In the genomic region with DNA sequence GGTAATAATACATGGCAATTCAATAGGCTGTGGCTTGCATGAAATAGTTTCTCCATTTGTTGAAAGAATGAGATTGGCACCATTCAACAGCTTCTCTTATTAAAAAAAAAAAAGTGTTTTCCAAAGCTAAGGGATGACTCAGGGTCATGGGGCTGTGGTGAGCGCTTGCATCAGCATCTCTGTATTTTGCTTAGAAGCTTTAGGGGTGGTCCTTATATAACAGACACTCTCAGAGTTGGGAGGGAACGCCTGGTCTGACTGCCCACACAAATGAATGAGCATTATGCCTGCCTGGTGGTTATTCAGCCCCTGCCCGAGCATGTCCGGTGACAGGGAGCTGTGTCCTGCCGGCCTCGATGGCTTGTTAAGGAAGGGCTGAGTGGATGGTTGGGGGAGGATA, we compare ENCODE assay signal across 9 cellular contexts.
DNase-seq lines count a peak whose midpoint lies in the region; ATAC-seq, FAIRE-seq and TF ChIP-seq lines count a peak whose summit lies in the region.
"Had no signal": no experiment of that assay in that cellular context is flagged by ENCODE, and none has a peak within 500 bp of the region (broad histone marks: within the 10 kb centered on the region; RNA-seq: fewer than 3 reads in every experiment).

No MANE protein-coding gene starts in this region.

- CTCF ChIA-PET in HepG2 (lab: Yijun Ruan, JAX; ENCODE audit: low intra/inter-chr PET ratio, low total read pairs): no interaction called here

- no peaks in the 10 kb centered on the region for H4K20me1 ChIP-seq in HepG2 (ENCODE audit: insufficient read depth, low read length)

- no peaks in the 10 kb centered on the region for H3K79me2 ChIP-seq in HepG2 (ENCODE audit: insufficient read depth, low read length)

- TF ChIP-seq RAD21 in HepG2 (CRISPR knock-in tag; IDR thresholded peaks at IDR 0.05): no peak

- no peak overlapping the region for H3K9ac ChIP-seq in HepG2 (ENCODE audit: insufficient read depth, low read depth, low read length)

- TF ChIP-seq POLR2A in HepG2 (IDR thresholded peaks at IDR 0.05; ENCODE audit: insufficient read depth in 1 of 2, low read depth in 2 of 2, low read length in 2 of 2): no peak

- in situ Hi-C loops in HepG2 (cut with HindIII; ENCODE audit: extremely low pct_ligation_motif_present, low pct_unique_long_range_greater_than_20kb): no loop called here

- peaks cover 2% of the 10 kb centered on the region for H3K27me3 ChIP-seq in left ventricle myocardium inferior (ENCODE audit: low read depth)
- H3K27me3 ChIP-seq in left lung: no peaks in the 10 kb centered on the region
- H3K27me3 ChIP-seq in HepG2 (ENCODE audit: control insufficient read depth in 1 of 2, insufficient read depth in 2 of 2, low read length in 2 of 2): peaks cover 0 to 7% of the 10 kb centered on the region in 2 experiments; a peak in 1 of 5 replicates

- intact Hi-C loops in left cardiac atrium (cut with DNase I) (no loop called here), left ventricle myocardium inferior (cut with micrococcal nuclease) (no loop called here), left lung (cut with DNase I) (no loop called here), HepG2 (cut with micrococcal nuclease; ENCODE audit: unreplicated experiment) (no loop called here)

- H3K4me1 ChIP-seq in left ventricle myocardium inferior (no peaks in the 10 kb centered on the region), left lung (no peaks in the 10 kb centered on the region), HepG2 (ENCODE audit: insufficient read depth, low read length) (no peaks in the 10 kb centered on the region)

- ATAC-seq in left cardiac atrium (peak; percentile 50 to 82), left lung (peak; percentile 75), HG02870 (IDR thresholded peaks at IDR 0.05; ENCODE audit: unreplicated experiment) (no peak), HepG2 (no peak), HG03097 (IDR thresholded peaks at IDR 0.05; ENCODE audit: low FRiP score, unreplicated experiment) (no peak)

- no peak overlapping the region for H3K27ac ChIP-seq in left ventricle myocardium inferior (replicated peaks)
- H3K27ac ChIP-seq in left lung: peak overlapping the region in 1 of 2 donors; percentile 30
- H3K27ac ChIP-seq in HepG2 (ENCODE audit: extremely low read length, insufficient read depth, low read length): no peak overlapping the region
- H3K27ac ChIP-seq: C4-2B had no signal

- H3K4me3 ChIP-seq in left ventricle myocardium inferior (no peak overlapping the region), left lung (no peak overlapping the region), HepG2 (replicated peaks in 1 of 3; ENCODE audit: insufficient read depth in 1 of 3, low read depth in 2 of 3, low read length in 3 of 3) (no peak overlapping the region)

- H3K36me3 ChIP-seq in left ventricle myocardium inferior: no peaks in the 10 kb centered on the region
- no peaks in the 10 kb centered on the region for H3K36me3 ChIP-seq in left lung
- no peaks in the 10 kb centered on the region for H3K36me3 ChIP-seq in HepG2 (replicated peaks in 1 of 2; ENCODE audit: control insufficient read depth in 1 of 2, insufficient read depth in 2 of 2, low read length in 2 of 2)

- TF ChIP-seq CTCF in left ventricle myocardium inferior (IDR thresholded peaks at IDR 0.05; ENCODE audit: borderline replicate concordance) (no peak), left lung (IDR thresholded peaks at IDR 0.05) (no peak), HepG2 (CRISPR knock-in tag; IDR thresholded peaks at IDR 0.05) (no peak)

- H2AFZ ChIP-seq in HepG2 (ENCODE audit: low read length): no peak overlapping the region

- no TSS peak for BruUV-seq in HepG2 (replicated peaks; lab: Mats Ljungman, UMichigan)

- DNase-seq in left cardiac atrium: peak; percentile 29
- DNase-seq in left ventricle myocardium inferior: no peak
- DNase-seq in amniotic epithelial cell (ENCODE audit: low read depth): peak; percentile 95
- peak in 1 of 2 donors; percentile 54 for DNase-seq in left lung
- DNase-seq in NCI-H510A (lab: John Stamatoyannopoulos, UW): no peak
- no peak for DNase-seq in HepG2 (ENCODE audit: low spot score)

- no peak for TF ChIP-seq EP300 in HepG2 (IDR thresholded peaks at IDR 0.05; ENCODE audit: low read depth in 2 of 2, low read length in 2 of 2)
- no peak for TF ChIP-seq EP300 in HepG2 (CRISPR knock-in tag; IDR thresholded peaks at IDR 0.05; ENCODE audit: borderline replicate concordance)

- WGBS in HepG2 (ENCODE audit: low lambda C conversion rate): 25% methylated on average over 3 of the region's 6 CpGs

- POLR2A ChIA-PET in HepG2 (lab: Yijun Ruan, JAX): no interaction called here

- H3K9me3 ChIP-seq in left ventricle myocardium inferior (replicated peaks): no peaks in the 10 kb centered on the region
- H3K9me3 ChIP-seq in left lung: no peaks in the 10 kb centered on the region
- H3K9me3 ChIP-seq in HepG2 (ENCODE audit: low read length): no peaks in the 10 kb centered on the region

- no peak for FAIRE-seq in HepG2 (lab: Jason Lieb, UNC)

- no peak overlapping the region for H3K4me2 ChIP-seq in HepG2 (ENCODE audit: low read depth, low read length)

TF ChIP-seq in HepG2, 621 proteins besides CTCF, POLR2A, EP300 and RAD21:
- TF ChIP-seq JUNB (CRISPR knock-in tag; IDR thresholded peaks at IDR 0.05; ENCODE audit: borderline replicate concordance): no peak
- no peak for TF ChIP-seq KLF12 (CRISPR knock-in tag; IDR thresholded peaks at IDR 0.05; ENCODE audit: borderline replicate concordance)
- TF ChIP-seq, protein P1, sequence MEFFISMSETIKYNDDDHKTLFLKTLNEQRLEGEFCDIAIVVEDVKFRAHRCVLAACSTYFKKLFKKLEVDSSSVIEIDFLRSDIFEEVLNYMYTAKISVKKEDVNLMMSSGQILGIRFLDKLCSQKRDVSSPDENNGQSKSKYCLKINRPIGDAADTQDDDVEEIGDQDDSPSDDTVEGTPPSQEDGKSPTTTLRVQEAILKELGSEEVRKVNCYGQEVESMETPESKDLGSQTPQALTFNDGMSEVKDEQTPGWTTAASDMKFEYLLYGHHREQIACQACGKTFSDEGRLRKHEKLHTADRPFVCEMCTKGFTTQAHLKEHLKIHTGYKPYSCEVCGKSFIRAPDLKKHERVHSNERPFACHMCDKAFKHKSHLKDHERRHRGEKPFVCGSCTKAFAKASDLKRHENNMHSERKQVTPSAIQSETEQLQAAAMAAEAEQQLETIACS (CRISPR knock-in tag; IDR thresholded peaks at IDR 0.05): no peak
- TF ChIP-seq HMG20A (CRISPR knock-in tag; IDR thresholded peaks at IDR 0.05; ENCODE audit: borderline replicate concordance): no peak
- no peak for TF ChIP-seq NFYC (CRISPR knock-in tag; IDR thresholded peaks at IDR 0.05)
- TF ChIP-seq ZNF615 (CRISPR knock-in tag; IDR thresholded peaks at IDR 0.05; ENCODE audit: borderline replicate concordance): no peak
- no peak for TF ChIP-seq MBD4 (IDR thresholded peaks at IDR 0.05; ENCODE audit: borderline replicate concordance, low read length)
- TF ChIP-seq ZNF619 (CRISPR knock-in tag; IDR thresholded peaks at IDR 0.05): no peak
- TF ChIP-seq, protein P2, sequence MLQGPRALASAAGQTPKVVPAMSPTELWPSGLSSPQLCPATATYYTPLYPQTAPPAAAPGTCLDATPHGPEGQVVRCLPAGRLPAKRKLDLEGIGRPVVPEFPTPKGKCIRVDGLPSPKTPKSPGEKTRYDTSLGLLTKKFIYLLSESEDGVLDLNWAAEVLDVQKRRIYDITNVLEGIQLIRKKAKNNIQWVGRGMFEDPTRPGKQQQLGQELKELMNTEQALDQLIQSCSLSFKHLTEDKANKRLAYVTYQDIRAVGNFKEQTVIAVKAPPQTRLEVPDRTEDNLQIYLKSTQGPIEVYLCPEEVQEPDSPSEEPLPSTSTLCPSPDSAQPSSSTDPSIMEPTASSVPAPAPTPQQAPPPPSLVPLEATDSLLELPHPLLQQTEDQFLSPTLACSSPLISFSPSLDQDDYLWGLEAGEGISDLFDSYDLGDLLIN (CRISPR knock-in tag; IDR thresholded peaks at IDR 0.05; ENCODE audit: borderline replicate concordance): no peak
- no peak for TF ChIP-seq FOXP1 (IDR thresholded peaks at IDR 0.05)
- TF ChIP-seq FOXP1 (CRISPR knock-in tag; IDR thresholded peaks at IDR 0.05): no peak
- TF ChIP-seq BORCS8-MEF2B (CRISPR knock-in tag; IDR thresholded peaks at IDR 0.05): no peak
- TF ChIP-seq ONECUT2 (CRISPR knock-in tag; IDR thresholded peaks at IDR 0.05): no peak

Comparison
In these comparisons a context has a peak if more than half of its experiments do, and no peak if none do; other contexts are left out.
1. DNase-seq: peak in left cardiac atrium (single experiment) and amniotic epithelial cell (single experiment); none in left ventricle myocardium inferior (single experiment), NCI-H510A (single experiment) and HepG2 (single experiment).
2. ATAC-seq: peak in left cardiac atrium (2 of 2) and left lung (single experiment); none in HG02870 (single experiment), HepG2 (single experiment) and HG03097 (single experiment).